ENCODE assay signal across 16 cellular contexts in the genomic region with DNA sequence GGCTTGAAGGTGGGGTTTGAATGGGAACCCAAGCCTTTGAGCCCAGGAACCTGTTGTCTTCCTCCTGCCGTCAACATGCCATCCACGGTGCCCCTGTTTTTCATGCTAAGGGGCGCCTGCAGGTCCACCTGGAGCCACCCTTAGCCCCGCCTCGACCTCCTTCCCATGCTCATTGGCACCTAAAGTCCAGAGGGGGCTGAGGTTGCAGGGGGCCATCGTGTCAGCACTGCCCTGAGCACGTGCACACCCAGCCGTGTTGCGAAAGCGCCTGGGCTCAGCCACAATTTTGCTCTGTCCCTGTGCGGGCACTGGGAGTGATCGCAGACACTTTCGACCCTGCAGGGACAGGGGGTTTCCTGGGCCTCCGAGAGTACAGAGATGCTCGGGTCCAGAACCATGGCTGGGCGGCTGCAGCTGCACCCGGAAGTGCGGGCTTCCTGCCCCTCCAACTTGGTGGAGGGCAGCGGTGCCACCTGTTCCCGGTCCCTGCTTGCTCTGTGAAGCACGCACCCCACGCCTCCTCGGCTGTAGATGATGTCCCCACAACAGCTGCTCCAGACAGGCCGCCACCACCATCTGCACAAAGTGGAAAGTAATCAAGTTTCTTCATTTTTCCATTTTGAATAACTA.
"Had no signal": no experiment of that assay in that cellular context is flagged by ENCODE, and none has a peak within 500 bp of the region (broad histone marks: within the 10 kb centered on the region; RNA-seq: fewer than 3 reads in every experiment).

No MANE protein-coding gene starts in this region.

- H3K27me3 ChIP-seq: heart left ventricle, left lung, neutrophil, tibial artery, upper lobe of left lung, vagina had no signal

- DNase-seq: effector CD8-positive, alpha-beta T cell; foreskin melanocyte; hippocampal formation; mesendoderm; naive thymus-derived CD4-positive, alpha-beta T cell; nephron progenitor cell; small intestine; stimulated activated CD4-positive, alpha-beta T cell treated with anti-CD3 and anti-CD28 coated beads, Interleukin-4, amount 100 ng/mL, for 1 hour; tibial artery had no signal

- H3K9me3 ChIP-seq: neutrophil, tibial artery, upper lobe of left lung, vagina had no signal

- H3K36me3 ChIP-seq: heart left ventricle, left lung, neutrophil, tibial artery, upper lobe of left lung, vagina had no signal

- H3K4me3 ChIP-seq: coronary artery, heart left ventricle, left lung, lung, tibial artery, upper lobe of left lung, vagina had no signal

- H3K27ac ChIP-seq: coronary artery, heart left ventricle, left lung, neutrophil, tibial artery, upper lobe of left lung, vagina had no signal

- H3K4me1 ChIP-seq: heart left ventricle, left lung, tibial artery, upper lobe of left lung, vagina had no signal

- FAIRE-seq: small intestine had no signal
